In genomic region chr6:98260382-98260781, GRCh38 we compare ENCODE assay signal across 1 cellular context.
TF ChIP-seq lines count a peak whose summit lies in the region.

No MANE protein-coding gene starts in this region.

TF ChIP-seq in HEK293, 187 proteins besides CTCF, POLR2A, EP300 and RAD21 (continued from another document):
- TF ChIP-seq, protein P1, sequence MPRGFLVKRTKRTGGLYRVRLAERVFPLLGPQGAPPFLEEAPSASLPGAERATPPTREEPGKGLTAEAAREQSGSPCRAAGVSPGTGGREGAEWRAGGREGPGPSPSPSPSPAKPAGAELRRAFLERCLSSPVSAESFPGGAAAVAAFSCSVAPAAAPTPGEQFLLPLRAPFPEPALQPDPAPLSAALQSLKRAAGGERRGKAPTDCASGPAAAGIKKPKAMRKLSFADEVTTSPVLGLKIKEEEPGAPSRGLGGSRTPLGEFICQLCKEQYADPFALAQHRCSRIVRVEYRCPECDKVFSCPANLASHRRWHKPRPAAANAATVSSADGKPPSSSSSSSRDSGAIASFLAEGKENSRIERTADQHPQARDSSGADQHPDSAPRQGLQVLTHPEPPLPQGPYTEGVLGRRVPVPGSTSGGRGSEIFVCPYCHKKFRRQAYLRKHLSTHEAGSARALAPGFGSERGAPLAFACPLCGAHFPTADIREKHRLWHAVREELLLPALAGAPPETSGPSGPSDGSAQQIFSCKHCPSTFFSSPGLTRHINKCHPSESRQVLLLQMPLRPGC (tag by site-specific recombination; IDR thresholded peaks at IDR 0.05) = no peak
- TF ChIP-seq ZNF747 (tag by site-specific recombination; IDR thresholded peaks at IDR 0.05) = no peak
- no peak for TF ChIP-seq ZFP41 (tag by site-specific recombination; IDR thresholded peaks at IDR 0.05; ENCODE audit: borderline replicate concordance)
- TF ChIP-seq ZNF140 (tag by site-specific recombination; IDR thresholded peaks at IDR 0.05) = peak; percentile 37; the same call in 1 of the 2 replicates
- TF ChIP-seq RBAK (tag by site-specific recombination; IDR thresholded peaks at IDR 0.05) = no peak
- no peak for TF ChIP-seq ZNF624 (tag by site-specific recombination; IDR thresholded peaks at IDR 0.05)
- TF ChIP-seq HOXC10 (CRISPR knock-in tag; IDR thresholded peaks at IDR 0.05) = no peak
- no peak for TF ChIP-seq ZNF514 (tag by site-specific recombination; IDR thresholded peaks at IDR 0.05)
- no peak for TF ChIP-seq ZNF501 (tag by site-specific recombination; IDR thresholded peaks at IDR 0.05)
- TF ChIP-seq ZFP37 (tag by site-specific recombination; IDR thresholded peaks at IDR 0.05) = no peak
- no peak for TF ChIP-seq ZSCAN16 (tag by site-specific recombination; IDR thresholded peaks at IDR 0.05)
- TF ChIP-seq, protein P2, sequence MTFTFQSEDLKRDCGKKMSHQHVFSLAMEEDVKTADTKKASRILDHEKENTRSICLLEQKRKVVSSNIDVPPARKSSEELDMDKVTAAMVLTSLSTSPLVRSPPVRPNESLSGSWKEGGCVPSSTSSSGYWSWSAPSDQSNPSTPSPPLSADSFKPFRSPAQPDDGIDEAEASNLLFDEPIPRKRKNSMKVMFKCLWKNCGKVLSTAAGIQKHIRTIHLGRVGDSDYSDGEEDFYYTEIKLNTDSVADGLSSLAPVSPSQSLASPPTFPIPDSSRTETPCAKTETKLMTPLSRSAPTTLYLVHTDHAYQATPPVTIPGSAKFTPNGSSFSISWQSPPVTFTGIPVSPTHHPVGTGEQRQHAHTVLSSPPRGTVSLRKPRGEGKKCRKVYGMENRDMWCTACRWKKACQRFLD (tag by site-specific recombination; IDR thresholded peaks at IDR 0.05) = no peak
- TF ChIP-seq ZNF658 (tag by site-specific recombination; IDR thresholded peaks at IDR 0.05) = no peak
- no peak for TF ChIP-seq HOXD13 (CRISPR knock-in tag; IDR thresholded peaks at IDR 0.05; ENCODE audit: borderline replicate concordance)
- TF ChIP-seq ZNF561 (tag by site-specific recombination; IDR thresholded peaks at IDR 0.05; ENCODE audit: borderline replicate concordance) = no peak
- TF ChIP-seq ZNF23 (tag by site-specific recombination; IDR thresholded peaks at IDR 0.05; ENCODE audit: borderline replicate concordance) = no peak
- TF ChIP-seq ZNF555 (tag by site-specific recombination; conservative IDR thresholded peaks at IDR 0.05) = peak; percentile 50
- no peak for TF ChIP-seq GLIS2 (tag by site-specific recombination; IDR thresholded peaks at IDR 0.05)
- TF ChIP-seq ZSCAN30 (tag by site-specific recombination; IDR thresholded peaks at IDR 0.05) = no peak
- no peak for TF ChIP-seq KLF10 (tag by site-specific recombination; IDR thresholded peaks at IDR 0.05)
- TF ChIP-seq ZNF138 (tag by site-specific recombination; IDR thresholded peaks at IDR 0.05; ENCODE audit: borderline replicate concordance) = no peak
- peak; percentile 62; the same call in 1 of the 2 replicates for TF ChIP-seq ZNF394 (tag by site-specific recombination; IDR thresholded peaks at IDR 0.05; ENCODE audit: borderline replicate concordance)
- TF ChIP-seq ZBTB44 (tag by site-specific recombination; IDR thresholded peaks at IDR 0.05) = no peak
- TF ChIP-seq ZNF239 (tag by site-specific recombination; IDR thresholded peaks at IDR 0.05) = no peak
- no peak for TF ChIP-seq ZNF626 (tag by site-specific recombination; IDR thresholded peaks at IDR 0.05)
- TF ChIP-seq ZNF426 (tag by site-specific recombination; IDR thresholded peaks at IDR 0.05) = peak; percentile 50
- no peak for TF ChIP-seq KLF16 (tag by site-specific recombination; IDR thresholded peaks at IDR 0.05)
- no peak for TF ChIP-seq ZNF549 (tag by site-specific recombination; IDR thresholded peaks at IDR 0.05)
- no peak for TF ChIP-seq ZNF274 (IDR thresholded peaks at IDR 0.05; ENCODE audit: low read length)
- TF ChIP-seq ZNF274 (tag by site-specific recombination; IDR thresholded peaks at IDR 0.05; ENCODE audit: borderline replicate concordance) = no peak
- TF ChIP-seq PRDM6 (tag by site-specific recombination; IDR thresholded peaks at IDR 0.05) = no peak
- TF ChIP-seq, protein P3, sequence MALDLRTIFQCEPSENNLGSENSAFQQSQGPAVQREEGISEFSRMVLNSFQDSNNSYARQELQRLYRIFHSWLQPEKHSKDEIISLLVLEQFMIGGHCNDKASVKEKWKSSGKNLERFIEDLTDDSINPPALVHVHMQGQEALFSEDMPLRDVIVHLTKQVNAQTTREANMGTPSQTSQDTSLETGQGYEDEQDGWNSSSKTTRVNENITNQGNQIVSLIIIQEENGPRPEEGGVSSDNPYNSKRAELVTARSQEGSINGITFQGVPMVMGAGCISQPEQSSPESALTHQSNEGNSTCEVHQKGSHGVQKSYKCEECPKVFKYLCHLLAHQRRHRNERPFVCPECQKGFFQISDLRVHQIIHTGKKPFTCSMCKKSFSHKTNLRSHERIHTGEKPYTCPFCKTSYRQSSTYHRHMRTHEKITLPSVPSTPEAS (tag by site-specific recombination; IDR thresholded peaks at IDR 0.05) = no peak
- TF ChIP-seq HIC1 (tag by site-specific recombination; IDR thresholded peaks at IDR 0.05) = no peak
TF ChIP-seq in HEK293: peak in this region for 10.
